Comparison of ENCODE assay signal across 10 cellular contexts in genomic region chr10:62733654-62734293, GRCh38.
A peak's percentile ranks its signal among the peaks of the same experiment; 100 is the strongest.
DNase-seq lines count a peak whose midpoint lies in the region; ATAC-seq and TF ChIP-seq lines count a peak whose summit lies in the region.
"Had no signal": no experiment of that assay in that cellular context is flagged by ENCODE, and none has a peak within 500 bp of the region (broad histone marks: within the 10 kb centered on the region; RNA-seq: fewer than 3 reads in every experiment).

No MANE protein-coding gene starts in this region.

- H2BK12ac ChIP-seq in mesenchymal stem cell (ENCODE audit: low read length in 2 of 2) (peak overlapping the region; percentile 9 to 45), neuronal stem cell (ENCODE audit: low read length) (no peak overlapping the region)

- H3K27ac Mint-ChIP-seq in glutamatergic neuron (ENCODE audit: unreplicated experiment), result no peak overlapping the region
- H3K27ac Mint-ChIP-seq: stimulated activated naive CD8-positive, alpha-beta T cell treated with anti-CD3 and anti-CD28 coated beads, Interleukin-15, Interleukin-2, amounts not matched to agents 100 ng/mL and 50 ng/mL, for 24 hours had no signal

- H3K79me2 ChIP-seq in OCI-LY7 (ENCODE audit: insufficient read depth, low read depth, low read length), result no peaks in the 10 kb centered on the region

- H3K4me1 ChIP-seq in OCI-LY7 (ENCODE audit: insufficient read depth, low read length, poor library complexity, severe bottlenecking) (peaks cover 33% of the 10 kb centered on the region), mesenchymal stem cell (ENCODE audit: control insufficient read depth, insufficient read depth, low read depth, low read length) (peaks cover 3% of the 10 kb centered on the region), neuronal stem cell (ENCODE audit: control insufficient read depth in 2 of 2, insufficient read depth in 1 of 2, low read depth in 1 of 2, low read length in 2 of 2) (peaks cover 0 to 9% of the 10 kb centered on the region in 2 donors)

- H2BK15ac ChIP-seq in mesenchymal stem cell (ENCODE audit: low read depth, poor library complexity, severe bottlenecking) (no peak overlapping the region), neuronal stem cell (ENCODE audit: low read length) (no peak overlapping the region)

- H3K4me3 ChIP-seq in OCI-LY7 (ENCODE audit: low read depth, low read length, poor library complexity, severe bottlenecking), result no peak overlapping the region
- H3K4me3 ChIP-seq in mesenchymal stem cell (ENCODE audit: insufficient read depth in 1 of 2, low read depth in 1 of 2, low read length in 2 of 2), result no peak overlapping the region
- H3K4me3 ChIP-seq in neuronal stem cell (ENCODE audit: low read length in 2 of 2), result no peak overlapping the region

- 83% methylated on average over 4 of the region's 4 CpGs for WGBS in mesenchymal stem cell
- WGBS in neuronal stem cell (ENCODE audit: extremely low coverage in 2 of 2, insufficient read length in 2 of 2, insufficient replicate concordance in 1 of 2), 2 donors, result no CpG with 5 or more reads among the region's 4 CpGs

- H3K18ac ChIP-seq in mesenchymal stem cell (ENCODE audit: low read depth in 1 of 2, low read length in 2 of 2) (peak overlapping the region in 1 of 2 experiments; percentile 50), neuronal stem cell (ENCODE audit: low read length) (no peak overlapping the region)

- TF ChIP-seq CTCF in OCI-LY7 (conservative IDR thresholded peaks at IDR 0.05; ENCODE audit: low read length) (no peak), glutamatergic neuron (IDR thresholded peaks at IDR 0.05; ENCODE audit: partially characterized antibody, unreplicated experiment) (no peak)

- no peak overlapping the region for H3K9ac ChIP-seq in mesenchymal stem cell (ENCODE audit: low read length)
- H3K9ac ChIP-seq in neuronal stem cell (ENCODE audit: low read depth, low read length, poor library complexity), result no peak overlapping the region

- no peak overlapping the region for H3K27ac ChIP-seq in OCI-LY7 (ENCODE audit: low read depth, low read length, poor library complexity, severe bottlenecking)
- no peak overlapping the region for H3K27ac ChIP-seq in mesenchymal stem cell (ENCODE audit: low read length, poor library complexity, severe bottlenecking)
- no peak overlapping the region for H3K27ac ChIP-seq in neuronal stem cell (replicated peaks; ENCODE audit: low read length)

- no peak overlapping the region for H3K14ac ChIP-seq in mesenchymal stem cell (ENCODE audit: low read length in 2 of 2)
- no peak overlapping the region for H3K14ac ChIP-seq in neuronal stem cell (ENCODE audit: low read length)

- H3K9me2 ChIP-seq in OCI-LY7 (ENCODE audit: insufficient read depth, low read length), result no peaks in the 10 kb centered on the region

- intact Hi-C loops in OCI-LY7 (cut with micrococcal nuclease; ENCODE audit: unreplicated experiment), result no loop called here

- H2BK5ac ChIP-seq in mesenchymal stem cell (ENCODE audit: low read depth, low read length, poor library complexity, severe bottlenecking) (no peak overlapping the region), neuronal stem cell (ENCODE audit: low read length) (no peak overlapping the region)

- CTCF ChIA-PET in OCI-LY7 (lab: Charles Lee; ENCODE audit: unreplicated experiment), result interaction anchor here (0.6 to 1.0 kb wide), 3 partner anchors 43 to 244 kb away, joined by 3 to 6 read pairs (median 3); no protein-coding TSS in a partner anchor

- H3K79me1 ChIP-seq in mesenchymal stem cell (replicated peaks; ENCODE audit: low read length, poor library complexity, severe bottlenecking) (no peaks in the 10 kb centered on the region), neuronal stem cell (ENCODE audit: low read depth, low read length) (no peaks in the 10 kb centered on the region)

- BruUV-seq in OCI-LY7 (replicated peaks; lab: Mats Ljungman, UMichigan), result no TSS peak

- no peaks in the 10 kb centered on the region for H4K20me1 ChIP-seq in OCI-LY7 (ENCODE audit: insufficient read depth, low read length)

- peak overlapping the region; percentile 60 for H3K4ac ChIP-seq in mesenchymal stem cell (ENCODE audit: low read depth in 1 of 2, low read length in 2 of 2)
- H3K4ac ChIP-seq in neuronal stem cell (ENCODE audit: low read length), result no peak overlapping the region

- H3K23ac ChIP-seq in mesenchymal stem cell (ENCODE audit: low read length in 2 of 2) (peak overlapping the region in 1 of 2 experiments; percentile 31), neuronal stem cell (ENCODE audit: low read depth, low read length, poor library complexity) (no peak overlapping the region)

- H3K9me3 ChIP-seq in OCI-LY7 (ENCODE audit: low read length), result no peaks in the 10 kb centered on the region
- H3K9me3 ChIP-seq in mesenchymal stem cell (ENCODE audit: control insufficient read depth, low read length), result no peaks in the 10 kb centered on the region
- no peaks in the 10 kb centered on the region for H3K9me3 ChIP-seq in neuronal stem cell (replicated peaks in 1 of 2; ENCODE audit: control insufficient read depth in 2 of 2, insufficient read depth in 1 of 2, low read depth in 1 of 2, low read length in 2 of 2)

- peaks cover 3% of the 10 kb centered on the region for H3K27me3 Mint-ChIP-seq in glutamatergic neuron (ENCODE audit: unreplicated experiment)
- H3K27me3 Mint-ChIP-seq: stimulated activated naive CD8-positive, alpha-beta T cell treated with anti-CD3 and anti-CD28 coated beads, Interleukin-15, Interleukin-2, amounts not matched to agents 100 ng/mL and 50 ng/mL, for 24 hours had no signal

- H3K36me3 ChIP-seq in OCI-LY7 (ENCODE audit: insufficient read depth, low read length), result no peaks in the 10 kb centered on the region
- no peaks in the 10 kb centered on the region for H3K36me3 ChIP-seq in mesenchymal stem cell (ENCODE audit: control insufficient read depth in 1 of 2, insufficient read depth in 2 of 2, low read depth in 1 of 2, low read length in 2 of 2)
- H3K36me3 ChIP-seq in neuronal stem cell (replicated peaks in 1 of 2; ENCODE audit: control insufficient read depth in 2 of 2, insufficient read depth in 2 of 2, low read length in 2 of 2), result no peaks in the 10 kb centered on the region

- H2BK120ac ChIP-seq in mesenchymal stem cell (ENCODE audit: low read depth, low read length) (peak overlapping the region; percentile 71), neuronal stem cell (ENCODE audit: low read depth, low read length) (no peak overlapping the region)

- H2AK5ac ChIP-seq in mesenchymal stem cell (ENCODE audit: low read length, severe bottlenecking) (no peak overlapping the region), neuronal stem cell (ENCODE audit: low read depth, low read length) (no peak overlapping the region)

- no peak overlapping the region for H3K4me3 Mint-ChIP-seq in glutamatergic neuron (ENCODE audit: unreplicated experiment)
- H3K4me3 Mint-ChIP-seq: stimulated activated naive CD8-positive, alpha-beta T cell treated with anti-CD3 and anti-CD28 coated beads, Interleukin-15, Interleukin-2, amounts not matched to agents 100 ng/mL and 50 ng/mL, for 24 hours had no signal

- peaks cover 2% of the 10 kb centered on the region for H3K9me3 Mint-ChIP-seq in glutamatergic neuron (ENCODE audit: unreplicated experiment)
- H3K9me3 Mint-ChIP-seq: stimulated activated naive CD8-positive, alpha-beta T cell treated with anti-CD3 and anti-CD28 coated beads, Interleukin-15, Interleukin-2, amounts not matched to agents 100 ng/mL and 50 ng/mL, for 24 hours had no signal

- DNase-seq in HCEC 1CT (peak; percentile 41), OCI-LY7 (ENCODE audit: low spot score) (no peak), mesenchymal stem cell (peak; percentile 37), glutamatergic neuron (no peak), NCI-H146 (lab: John Stamatoyannopoulos, UW) (no peak), neuronal stem cell (ENCODE audit: low spot score) (no peak)
- DNase-seq: NCI-H1092 treated with DMSO at 0.1 percent for 48 hours had no signal

- no peaks in the 10 kb centered on the region for H3K36me3 Mint-ChIP-seq in glutamatergic neuron (ENCODE audit: unreplicated experiment)

- peak overlapping the region; percentile 58; the same call in 1 of the 2 replicates for H2AFZ ChIP-seq in OCI-LY7 (ENCODE audit: low read length)
- no peak overlapping the region for H2AFZ ChIP-seq in mesenchymal stem cell (ENCODE audit: low read depth, low read length)
- no peak overlapping the region for H2AFZ ChIP-seq in neuronal stem cell (ENCODE audit: low read length)

- H3K27me3 ChIP-seq in mesenchymal stem cell (ENCODE audit: control insufficient read depth in 1 of 2, insufficient read depth in 1 of 2, low read length in 2 of 2) (no peaks in the 10 kb centered on the region), neuronal stem cell (ENCODE audit: control insufficient read depth in 3 of 3, insufficient read depth in 3 of 3, low read depth in 1 of 3, low read length in 3 of 3) (no peaks in the 10 kb centered on the region)

- ATAC-seq in GM18907 (IDR thresholded peaks at IDR 0.05; ENCODE audit: unreplicated experiment) (peak; percentile 5), HG03108 (IDR thresholded peaks at IDR 0.05; ENCODE audit: unreplicated experiment) (no peak)

- H3K4me2 ChIP-seq in OCI-LY7 (ENCODE audit: low read length) (peak overlapping the region; percentile 9; the same call in 1 of the 2 replicates), mesenchymal stem cell (ENCODE audit: low read length, poor library complexity, severe bottlenecking) (no peak overlapping the region), neuronal stem cell (ENCODE audit: insufficient read depth, low read length, poor library complexity, severe bottlenecking) (no peak overlapping the region)

- POLR2A ChIA-PET in OCI-LY7 (lab: Charles Lee), result interaction anchor here (0.9 to 1.5 kb wide), 7 partner anchors 12 to 196 kb away, joined by 3 to 7 read pairs (median 4); no protein-coding TSS in a partner anchor

- H3K4me1 Mint-ChIP-seq in glutamatergic neuron (ENCODE audit: low read depth, unreplicated experiment), result no peaks in the 10 kb centered on the region

- H4K91ac ChIP-seq in mesenchymal stem cell (ENCODE audit: low read length) (no peak overlapping the region), neuronal stem cell (ENCODE audit: low read depth, low read length, poor library complexity) (no peak overlapping the region)

- no peak overlapping the region for H4K8ac ChIP-seq in mesenchymal stem cell (ENCODE audit: low read length)
- H4K8ac ChIP-seq in neuronal stem cell (ENCODE audit: low read depth, low read length), result no peak overlapping the region

Comparison
In these comparisons a context has a peak if more than half of its experiments do, and no peak if none do; other contexts are left out.
1. DNase-seq: peak in HCEC 1CT (single experiment) and mesenchymal stem cell (single experiment); none in OCI-LY7 (single experiment), glutamatergic neuron (single experiment), NCI-H146 (single experiment) and neuronal stem cell (single experiment).